23 cellular contexts compared by ENCODE assay signal in genomic region chr14:87059060-87059827, GRCh38.
A peak's percentile ranks its signal among the peaks of the same experiment; 100 is the strongest.
DNase-seq lines count a peak whose midpoint lies in the region; ATAC-seq and TF ChIP-seq lines count a peak whose summit lies in the region.
"Had no signal": no experiment of that assay in that cellular context is flagged by ENCODE, and none has a peak within 500 bp of the region (broad histone marks: within the 10 kb centered on the region; RNA-seq: fewer than 3 reads in every experiment).

No MANE protein-coding gene starts in this region.

- no peaks in the 10 kb centered on the region for H3F3A ChIP-seq in GM23248 (ENCODE audit: insufficient read depth)

- no peak for TF ChIP-seq CTCF in MCF 10A (IDR thresholded peaks at IDR 0.05; ENCODE audit: unreplicated experiment)
- no peak for TF ChIP-seq CTCF in omental fat pad (IDR thresholded peaks at IDR 0.05)

- H3K4me3 Mint-ChIP-seq in MCF 10A (ENCODE audit: unreplicated experiment), result no peak overlapping the region
- H3K4me3 Mint-ChIP-seq in T-helper 2 cell treated with Interferon-gamma antibody and Interleukin-4, amounts not matched to agents 5 μg/mL and 100 μg/mL, for 36 hours, result no peak overlapping the region
- H3K4me3 Mint-ChIP-seq: CD4-positive, alpha-beta memory T cell had no signal

- peaks cover 6% of the 10 kb centered on the region for H3K4me1 Mint-ChIP-seq in MCF 10A (ENCODE audit: insufficient read depth, unreplicated experiment)
- H3K4me1 Mint-ChIP-seq in T-helper 2 cell treated with Interferon-gamma antibody and Interleukin-4, amounts not matched to agents 5 μg/mL and 100 μg/mL, for 36 hours (ENCODE audit: low read depth), result no peaks in the 10 kb centered on the region
- H3K4me1 Mint-ChIP-seq: CD4-positive, alpha-beta memory T cell had no signal

- no peak overlapping the region for H3K27ac Mint-ChIP-seq in MCF 10A (ENCODE audit: low read depth, unreplicated experiment)
- H3K27ac Mint-ChIP-seq in T-helper 2 cell treated with Interferon-gamma antibody and Interleukin-4, amounts not matched to agents 5 μg/mL and 100 μg/mL, for 36 hours, result no peak overlapping the region
- H3K27ac Mint-ChIP-seq: CD4-positive, alpha-beta memory T cell had no signal

- intact Hi-C loops in MCF 10A (cut with micrococcal nuclease), result no loop called here

- POLR2A ChIA-PET in MCF 10A (lab: Yijun Ruan, JAX), result interaction anchor here (0.6 to 1.7 kb wide), 2 partner anchors 10 to 396 kb away, joined by 3 read pairs; no protein-coding TSS in a partner anchor

- H3K4me3 ChIP-seq in adipocyte (ENCODE audit: low read length) (no peak overlapping the region), GM23248 (no peak overlapping the region)
- H3K4me3 ChIP-seq: A549, SJSA1 had no signal

- no peaks in the 10 kb centered on the region for H3K9me3 Mint-ChIP-seq in MCF 10A (ENCODE audit: unreplicated experiment)
- H3K9me3 Mint-ChIP-seq in T-helper 2 cell treated with Interferon-gamma antibody and Interleukin-4, amounts not matched to agents 5 μg/mL and 100 μg/mL, for 36 hours, result peaks cover 12% of the 10 kb centered on the region

- in situ Hi-C loops in GM23248 (cut with MboI), result no loop called here

- no peaks in the 10 kb centered on the region for H3K36me3 Mint-ChIP-seq in MCF 10A (ENCODE audit: insufficient read depth, unreplicated experiment)
- no peaks in the 10 kb centered on the region for H3K36me3 Mint-ChIP-seq in T-helper 2 cell treated with Interferon-gamma antibody and Interleukin-4, amounts not matched to agents 5 μg/mL and 100 μg/mL, for 36 hours (ENCODE audit: low read depth)
- H3K36me3 Mint-ChIP-seq: CD4-positive, alpha-beta memory T cell had no signal

- H3K36me3 ChIP-seq in adipocyte (ENCODE audit: control insufficient read depth, insufficient read depth, low read length, severe bottlenecking) (no peaks in the 10 kb centered on the region), GM23248 (ENCODE audit: low read depth) (no peaks in the 10 kb centered on the region)
- H3K36me3 ChIP-seq: SJSA1 had no signal

- H3K79me2 ChIP-seq in GM23248 (ENCODE audit: insufficient read depth), result no peaks in the 10 kb centered on the region

- CTCF ChIA-PET in MCF 10A (lab: Yijun Ruan, JAX), result interaction anchor here (0.6 to 0.8 kb wide), 2 partner anchors 12 to 157 kb away, joined by 3 read pairs; no protein-coding TSS in a partner anchor

- H3K27me3 ChIP-seq in adipocyte (replicated peaks; ENCODE audit: control insufficient read depth, insufficient read depth, low read length) (no peaks in the 10 kb centered on the region), GM23248 (replicated peaks; ENCODE audit: insufficient read depth) (no peaks in the 10 kb centered on the region)
- H3K27me3 ChIP-seq: SJSA1 had no signal

- H4K20me1 ChIP-seq in GM23248 (ENCODE audit: insufficient read depth), result no peaks in the 10 kb centered on the region

- H3K4me1 ChIP-seq in adipocyte (ENCODE audit: control insufficient read depth, insufficient read depth, low read length), result peaks cover 7% of the 10 kb centered on the region
- no peaks in the 10 kb centered on the region for H3K4me1 ChIP-seq in GM23248 (ENCODE audit: insufficient read depth)
- H3K4me1 ChIP-seq: A549, SJSA1 had no signal

- H3K27ac ChIP-seq in GM23248, result no peak overlapping the region
- H3K27ac ChIP-seq: A549, SJSA1 had no signal

- DNase-seq in adipocyte (ENCODE audit: low read depth) (peak; percentile 25), MCF 10A (ENCODE audit: unreplicated experiment) (peak; percentile 9), omental fat pad (ENCODE audit: low spot score) (no peak), GM23248 (no peak), GM19238 (ENCODE audit: insufficient read length, low spot score) (no peak), retina (no peak)
- no peak for DNase-seq in T-helper 2 cell treated with Interferon-gamma antibody and Interleukin-4, amounts not matched to agents 5 μg/mL and 100 μg/mL, for 36 hours (ENCODE audit: low spot score)
- DNase-seq: C1 segment of cervical spinal cord; CD4-positive, alpha-beta memory T cell; COR-L47; GOT3; HCEC 1CT; KBM-7; NCI-H1092; NCI-H1417 treated with DMSO at 0.1 percent for 48 hours; NCI-H1694 treated with DMSO at 0.1 percent for 48 hours; NCI-H2081; NCI-H2227 treated with DMSO at 0.1 percent for 48 hours; NCI-H526 treated with DMSO at 0.1 percent for 48 hours; Right ventricle myocardium superior; RPMI8226 had no signal

- H3K4me2 ChIP-seq in GM23248 (ENCODE audit: unreplicated experiment), result no peak overlapping the region
- H3K4me2 ChIP-seq: A549 had no signal

- 9 to 11% methylated on average over 5 of the region's 5 CpGs for WGBS in GM23248 (ENCODE audit: low coverage in 1 of 2, low lambda C conversion rate in 2 of 2, missing lambda C conversion rate in 2 of 2), 2 experiments

- H3K9me3 ChIP-seq in adipocyte (ENCODE audit: control insufficient read depth, low read length) (no peaks in the 10 kb centered on the region), GM23248 (ENCODE audit: low read depth) (no peaks in the 10 kb centered on the region)
- H3K9me3 ChIP-seq: A549, SJSA1 had no signal

- no TSS peak for BruUV-seq in MCF 10A (replicated peaks; lab: Mats Ljungman, UMichigan)

- no peak overlapping the region for H2AFZ ChIP-seq in GM23248

- H3K9me2 ChIP-seq in GM23248 (ENCODE audit: insufficient read depth), result no peaks in the 10 kb centered on the region

- H3K9ac ChIP-seq in adipocyte (ENCODE audit: low read length) (no peak overlapping the region), GM23248 (no peak overlapping the region)

- H3K27me3 Mint-ChIP-seq in MCF 10A (ENCODE audit: insufficient read depth, unreplicated experiment), result no peaks in the 10 kb centered on the region
- H3K27me3 Mint-ChIP-seq in T-helper 2 cell treated with Interferon-gamma antibody and Interleukin-4, amounts not matched to agents 5 μg/mL and 100 μg/mL, for 36 hours (ENCODE audit: low read depth), result no peaks in the 10 kb centered on the region
- H3K27me3 Mint-ChIP-seq: CD4-positive, alpha-beta memory T cell had no signal

- ATAC-seq in omental fat pad (ENCODE audit: low FRiP score), result peak; percentile 89
- ATAC-seq: A549 had no signal

Comparison
In these comparisons a context has a peak if more than half of its experiments do, and no peak if none do; other contexts are left out.
1. DNase-seq: peak in adipocyte (single experiment) and MCF 10A (single experiment); none in omental fat pad (single experiment), T-helper 2 cell treated with Interferon-gamma antibody and Interleukin-4, amounts not matched to agents 5 μg/mL and 100 μg/mL, for 36 hours (single experiment), GM23248 (single experiment), GM19238 (single experiment) and retina (single experiment).